28 cellular contexts compared by ENCODE assay signal in genomic region chr3:43528498-43529099, GRCh38.
DNase-seq lines count a peak whose midpoint lies in the region; ATAC-seq, FAIRE-seq and TF ChIP-seq lines count a peak whose summit lies in the region.
"Had no signal": no experiment of that assay in that cellular context is flagged by ENCODE, and none has a peak within 500 bp of the region (broad histone marks: within the 10 kb centered on the region; RNA-seq: fewer than 3 reads in every experiment).

No MANE protein-coding gene starts in this region.

- no peak overlapping the region for H3K27ac ChIP-seq in HEK293 (ENCODE audit: extremely low read depth, low read depth, low read length)
- H3K27ac ChIP-seq: BLaER1 had no signal

- no peaks in the 10 kb centered on the region for H3K27me3 Mint-ChIP-seq in activated CD4-positive, alpha-beta T cell treated with anti-CD3 and anti-CD28 coated beads for 36 hours
- no peaks in the 10 kb centered on the region for H3K27me3 Mint-ChIP-seq in WTC11 (ENCODE audit: low read depth)
- no peaks in the 10 kb centered on the region for H3K27me3 Mint-ChIP-seq in activated CD8-positive, alpha-beta T cell treated with anti-CD3 and anti-CD28 coated beads, Interleukin-2, amount 10 ng/mL, durations not matched to agents 7 days and 5 days (ENCODE audit: low read depth)
- H3K27me3 Mint-ChIP-seq: CD4-positive, CD25-positive, alpha-beta regulatory T cell; CD8-positive, alpha-beta memory T cell had no signal

- peaks cover 3% of the 10 kb centered on the region for H3K4me1 Mint-ChIP-seq in activated CD4-positive, alpha-beta T cell treated with anti-CD3 and anti-CD28 coated beads for 36 hours
- H3K4me1 Mint-ChIP-seq in WTC11, result no peaks in the 10 kb centered on the region
- no peaks in the 10 kb centered on the region for H3K4me1 Mint-ChIP-seq in activated CD8-positive, alpha-beta T cell treated with anti-CD3 and anti-CD28 coated beads, Interleukin-2, amount 10 ng/mL, durations not matched to agents 7 days and 5 days (ENCODE audit: low read depth)
- H3K4me1 Mint-ChIP-seq: CD4-positive, alpha-beta memory T cell; CD8-positive, alpha-beta memory T cell had no signal

- ATAC-seq in activated CD4-positive, alpha-beta T cell treated with anti-CD3 and anti-CD28 coated beads for 36 hours, result no peak
- ATAC-seq in WTC11 (no peak), GM18867 (IDR thresholded peaks at IDR 0.05; ENCODE audit: unreplicated experiment) (no peak)
- ATAC-seq in activated CD8-positive, alpha-beta T cell treated with anti-CD3 and anti-CD28 coated beads, Interleukin-2, amount 10 ng/mL, durations not matched to agents 7 days and 5 days, result no peak
- ATAC-seq: GM12878 had no signal

- H3K9me3 Mint-ChIP-seq in activated CD4-positive, alpha-beta T cell treated with anti-CD3 and anti-CD28 coated beads for 36 hours (ENCODE audit: low read depth), result peaks cover 3% of the 10 kb centered on the region
- peaks cover 11% of the 10 kb centered on the region for H3K9me3 Mint-ChIP-seq in WTC11
- H3K9me3 Mint-ChIP-seq in activated CD8-positive, alpha-beta T cell treated with anti-CD3 and anti-CD28 coated beads, Interleukin-2, amount 10 ng/mL, durations not matched to agents 7 days and 5 days (ENCODE audit: insufficient read depth), result no peaks in the 10 kb centered on the region

- H3K36me3 ChIP-seq in HEK293 (ENCODE audit: control insufficient read depth in 2 of 2, insufficient read depth in 1 of 2, low read length in 2 of 2), result no peaks in the 10 kb centered on the region
- H3K36me3 ChIP-seq: BE2C, BLaER1 had no signal

- DNase-seq in activated CD4-positive, alpha-beta T cell treated with anti-CD3 and anti-CD28 coated beads for 36 hours, result no peak
- DNase-seq in activated CD4-positive, alpha-beta T cell treated with anti-CD3 and anti-CD28 coated beads for 4 hours, result no peak
- no peak for DNase-seq in WTC11 (ENCODE audit: low spot score)
- no peak for DNase-seq in activated CD8-positive, alpha-beta T cell treated with anti-CD3 and anti-CD28 coated beads, Interleukin-2, amount 10 ng/mL, durations not matched to agents 7 days and 5 days
- DNase-seq: 8988T; ACHN; BE2C; C1 segment of cervical spinal cord; CD4-positive, alpha-beta memory T cell; CD4-positive, CD25-positive, alpha-beta regulatory T cell; CD8-positive, alpha-beta memory T cell; COR-L47; DMS153; DMS53; DMS79; DND-41; EL; GDM1 had no signal

- CTCF ChIA-PET in activated CD4-positive, alpha-beta T cell treated with anti-CD3 and anti-CD28 coated beads for 36 hours (lab: Charles Lee), result interaction anchor here (0.6 to 1.3 kb wide), 2 partner anchors 15 to 37 kb away, joined by 3 read pairs; no protein-coding TSS in a partner anchor
- CTCF ChIA-PET in HEK293 (lab: Yijun Ruan, JAX), result interaction anchor here (0.6 kb wide), 1 partner anchor 28 kb away, joined by 4 read pairs; no protein-coding TSS in a partner anchor
- CTCF ChIA-PET in WTC11 (lab: Charles Lee), result interaction anchor here (1.6 kb wide), 1 partner anchor 25 kb away, joined by 4 read pairs; no protein-coding TSS in a partner anchor
- CTCF ChIA-PET in activated CD8-positive, alpha-beta T cell treated with anti-CD3 and anti-CD28 coated beads, Interleukin-2, amount 10 ng/mL, durations not matched to agents 7 days and 5 days (lab: Charles Lee), result no interaction called here

- POLR2A ChIA-PET in activated CD4-positive, alpha-beta T cell treated with anti-CD3 and anti-CD28 coated beads for 36 hours (lab: Charles Lee), result no interaction called here
- POLR2A ChIA-PET in HEK293 (lab: Yijun Ruan, JAX) (no interaction called here), WTC11 (lab: Charles Lee) (no interaction called here)
- POLR2A ChIA-PET in activated CD8-positive, alpha-beta T cell treated with anti-CD3 and anti-CD28 coated beads, Interleukin-2, amount 10 ng/mL, durations not matched to agents 7 days and 5 days (lab: Charles Lee), result no interaction called here

- no peak overlapping the region for H3K4me3 Mint-ChIP-seq in activated CD4-positive, alpha-beta T cell treated with anti-CD3 and anti-CD28 coated beads for 36 hours
- no peak overlapping the region for H3K4me3 Mint-ChIP-seq in WTC11
- H3K4me3 Mint-ChIP-seq in activated CD8-positive, alpha-beta T cell treated with anti-CD3 and anti-CD28 coated beads, Interleukin-2, amount 10 ng/mL, durations not matched to agents 7 days and 5 days, result no peak overlapping the region
- H3K4me3 Mint-ChIP-seq: CD14-positive monocyte; CD4-positive, alpha-beta memory T cell; CD4-positive, CD25-positive, alpha-beta regulatory T cell; CD8-positive, alpha-beta memory T cell had no signal

- H3K4me1 ChIP-seq in HEK293 (ENCODE audit: control insufficient read depth, insufficient read depth, low read length), result no peaks in the 10 kb centered on the region
- H3K4me1 ChIP-seq: BE2C, BLaER1 had no signal

- peak overlapping the region; percentile 11 for H3K27ac Mint-ChIP-seq in activated CD4-positive, alpha-beta T cell treated with anti-CD3 and anti-CD28 coated beads for 36 hours
- no peak overlapping the region for H3K27ac Mint-ChIP-seq in WTC11
- H3K27ac Mint-ChIP-seq in activated CD8-positive, alpha-beta T cell treated with anti-CD3 and anti-CD28 coated beads, Interleukin-2, amount 10 ng/mL, durations not matched to agents 7 days and 5 days, result no peak overlapping the region
- H3K27ac Mint-ChIP-seq: CD14-positive monocyte; CD4-positive, alpha-beta memory T cell; CD8-positive, alpha-beta memory T cell had no signal

- no peak overlapping the region for H3K4me3 ChIP-seq in HEK293 (ENCODE audit: low read depth, low read length)
- H3K4me3 ChIP-seq: BLaER1, GM12878 had no signal

- no peaks in the 10 kb centered on the region for H3K9me3 ChIP-seq in HEK293 (ENCODE audit: control insufficient read depth, insufficient read depth, low read depth, low read length)
- H3K9me3 ChIP-seq: BE2C had no signal

- intact Hi-C loops in activated CD4-positive, alpha-beta T cell treated with anti-CD3 and anti-CD28 coated beads for 36 hours (cut with DNase I, micrococcal nuclease), result no loop called here

- TF ChIP-seq CTCF in HEK293 (tag by site-specific recombination; IDR thresholded peaks at IDR 0.05) (no peak), WTC11 (IDR thresholded peaks at IDR 0.05) (no peak)

- peak; percentile 38 for FAIRE-seq in colon (lab: Jason Lieb, UNC)
- FAIRE-seq: A204.1, GM12878, GM12892, GM18507, GM19239 had no signal

- peaks cover 6% of the 10 kb centered on the region for H3K36me3 Mint-ChIP-seq in activated CD4-positive, alpha-beta T cell treated with anti-CD3 and anti-CD28 coated beads for 36 hours (ENCODE audit: low read depth)
- peaks cover 7% of the 10 kb centered on the region for H3K36me3 Mint-ChIP-seq in WTC11
- H3K36me3 Mint-ChIP-seq in activated CD8-positive, alpha-beta T cell treated with anti-CD3 and anti-CD28 coated beads, Interleukin-2, amount 10 ng/mL, durations not matched to agents 7 days and 5 days (ENCODE audit: low read depth), result peaks cover 3% of the 10 kb centered on the region

TF ChIP-seq in HEK293, 187 proteins besides CTCF, POLR2A, EP300 and RAD21 (continues in another document):
- TF ChIP-seq ZNF624 (tag by site-specific recombination; IDR thresholded peaks at IDR 0.05) (no peak), OVOL3 (tag by site-specific recombination; IDR thresholded peaks at IDR 0.05) (no peak), ZNF133 (tag by site-specific recombination; IDR thresholded peaks at IDR 0.05) (peak; percentile 98), IKZF3 (tag by site-specific recombination; IDR thresholded peaks at IDR 0.05) (no peak), KLF1 (tag by site-specific recombination; IDR thresholded peaks at IDR 0.05) (no peak), ZNF433 (tag by site-specific recombination; IDR thresholded peaks at IDR 0.05; ENCODE audit: low read depth) (no peak), KLF9 (tag by site-specific recombination; IDR thresholded peaks at IDR 0.05; ENCODE audit: low read depth) (no peak), KLF8 (tag by site-specific recombination; IDR thresholded peaks at IDR 0.05) (no peak), ZNF146 (tag by site-specific recombination; IDR thresholded peaks at IDR 0.05) (no peak), OSR2 (tag by site-specific recombination; IDR thresholded peaks at IDR 0.05) (no peak)

TF ChIP-seq in WTC11, 78 proteins besides CTCF, POLR2A, EP300 and RAD21:
- no peak for TF ChIP-seq SMAD4 (CRISPR knock-in tag; IDR thresholded peaks at IDR 0.05)
- no peak for TF ChIP-seq PREB (CRISPR knock-in tag; IDR thresholded peaks at IDR 0.05; ENCODE audit: borderline replicate concordance)
- 0 out of 2 replicates have a peak, but pooled peaks have one; percentile 3 for TF ChIP-seq ZNF121 (CRISPR knock-in tag; IDR thresholded peaks at IDR 0.05)
- TF ChIP-seq CREM (CRISPR knock-in tag; IDR thresholded peaks at IDR 0.05), result no peak
- TF ChIP-seq ETV6 (CRISPR knock-in tag; IDR thresholded peaks at IDR 0.05), result no peak
- no peak for TF ChIP-seq GTF2I (CRISPR knock-in tag; conservative IDR thresholded peaks at IDR 0.05)
- no peak for TF ChIP-seq HMGXB4 (CRISPR knock-in tag; IDR thresholded peaks at IDR 0.05)
- no peak for TF ChIP-seq OVOL2 (CRISPR knock-in tag; IDR thresholded peaks at IDR 0.05; ENCODE audit: borderline replicate concordance)
